ENCODE assay signal across 8 cellular contexts in genomic region chr17:50817142-50817751, GRCh38. TPM values are rescaled to one million over a fixed set of nuclear protein-coding genes. Genes with fewer than 3 reads are reported as not detected.
A peak's percentile ranks its signal among the peaks of the same experiment; 100 is the strongest.
DNase-seq lines count a peak whose midpoint lies in the region; ATAC-seq and TF ChIP-seq lines count a peak whose summit lies in the region.

No MANE protein-coding gene starts in this region.

- 13 to 26% (median 17%) methylated on average over 17 to 22 of the region's 22 CpGs for WGBS in stomach, 5 donors

- peaks cover 20% of the 10 kb centered on the region for H3K4me1 Mint-ChIP-seq in nephron progenitor cell

- H3K4me3 ChIP-seq in effector memory CD4-positive, alpha-beta T cell (ENCODE audit: insufficient read depth, low read depth, low read length, poor library complexity, severe bottlenecking): no peak overlapping the region
- peak overlapping the region in 1 of 4 donors; percentile 10 for H3K4me3 ChIP-seq in stomach

- no peaks in the 10 kb centered on the region for H3K27me3 ChIP-seq in effector memory CD4-positive, alpha-beta T cell (replicated peaks; ENCODE audit: control insufficient read depth, insufficient read depth, low read length, poor library complexity, severe bottlenecking)
- H3K27me3 ChIP-seq in stomach: peaks cover 0 to 13% (median 0%) of the 10 kb centered on the region in 3 donors

- H3K9me3 Mint-ChIP-seq in nephron progenitor cell: peaks cover 7% of the 10 kb centered on the region

- H3K27ac Mint-ChIP-seq in nephron progenitor cell: no peak overlapping the region

- TF ChIP-seq POLR2A in stomach (IDR thresholded peaks at IDR 0.05): no peak

- no peaks in the 10 kb centered on the region for H3K9me3 ChIP-seq in effector memory CD4-positive, alpha-beta T cell (ENCODE audit: control insufficient read depth, low read length)
- no peaks in the 10 kb centered on the region for H3K9me3 ChIP-seq in stomach

- DNase-seq in AG20443 (ENCODE audit: low spot score) (peak; percentile 77), HuH-7.5 (ENCODE audit: low spot score) (peak; percentile 66), nephron progenitor cell (peak; percentile 70), stomach (peak; percentile 68), OCI-M2 (lab: John Stamatoyannopoulos, UW; ENCODE audit: unreplicated experiment) (no peak)
- DNase-seq in activated CD4-positive, alpha-beta T cell treated with anti-CD3 and anti-CD28 coated beads, Interleukin-2, amount 50 U/mL, for 24 hours (ENCODE audit: low read depth in 1 of 2, low spot score in 1 of 2): peak; percentile 40 to 42
- DNase-seq in effector memory CD4-positive, alpha-beta T cell: peak in 2 of 3 donors; percentile 9 to 31

- H3K36me3 Mint-ChIP-seq in nephron progenitor cell (ENCODE audit: low read depth): no peaks in the 10 kb centered on the region

- H3K27ac ChIP-seq in effector memory CD4-positive, alpha-beta T cell (ENCODE audit: insufficient read depth, low read length, poor library complexity, severe bottlenecking): no peak overlapping the region
- H3K27ac ChIP-seq in stomach: no peak overlapping the region

- H3K36me3 ChIP-seq in effector memory CD4-positive, alpha-beta T cell (ENCODE audit: control insufficient read depth, insufficient read depth, low read length): no peaks in the 10 kb centered on the region
- no peaks in the 10 kb centered on the region for H3K36me3 ChIP-seq in stomach

- H3K4me1 ChIP-seq in effector memory CD4-positive, alpha-beta T cell (ENCODE audit: control insufficient read depth, insufficient read depth, low read length, poor library complexity, severe bottlenecking): peaks cover 7% of the 10 kb centered on the region
- peaks cover 6 to 11% (median 9%) of the 10 kb centered on the region in 4 donors for H3K4me1 ChIP-seq in stomach

- ATAC-seq in HG03460 (IDR thresholded peaks at IDR 0.05; ENCODE audit: unreplicated experiment): no peak

- no peak overlapping the region for H3K4me3 Mint-ChIP-seq in nephron progenitor cell

- H3K27me3 Mint-ChIP-seq in nephron progenitor cell (ENCODE audit: low read depth, poor library complexity): peaks cover 13% of the 10 kb centered on the region

- TF ChIP-seq CTCF in nephron progenitor cell (IDR thresholded peaks at IDR 0.05) (peak; percentile 63), stomach (IDR thresholded peaks at IDR 0.05) (peak in 5 of 7 experiments; percentile 57 to 78 (median 69))

- intact Hi-C loops in stomach (cut with DNase I; ENCODE audit: low total_unique reads): no loop called here

- TF ChIP-seq EP300 in stomach (IDR thresholded peaks at IDR 0.05): no peak

RNA-seq across cellular contexts. Expression of gene WFIKKN2, which starts 18.1 kb away (rescaled TPM):
- total RNA-seq in stomach: under 1 TPM in 1 of 5 donors, not detected in 4; 0.37 TPM
- under 1 TPM; 0.05 to 0.46 (median 0.06) TPM for polyA plus RNA-seq in stomach

RNA-seq across cellular contexts. Expression of gene TOB1, which starts 48.9 kb away (rescaled TPM):
- total RNA-seq in stomach: 100 to 1,000 TPM in 3 of 5 donors, 10 to 100 TPM in 2; 69.4 to 346 (median 100) TPM
- 10 to 100 TPM; 30.1 to 40.0 (median 39.9) TPM for polyA plus RNA-seq in stomach

RNA-seq across cellular contexts. Expression of gene ANKRD40CL, which starts 49.9 kb away (rescaled TPM):
- total RNA-seq in stomach: 10 to 100 TPM in 1 of 5 donors, 1 to 10 TPM in 2, not detected in 2; 1.4 to 19.4 (median 2.8) TPM
- 1 to 10 TPM in 1 of 3 donors, under 1 TPM in 1, not detected in 1; 0.40 to 7.0 TPM for polyA plus RNA-seq in stomach
